8 cellular contexts compared by ENCODE assay signal in the genomic region with DNA sequence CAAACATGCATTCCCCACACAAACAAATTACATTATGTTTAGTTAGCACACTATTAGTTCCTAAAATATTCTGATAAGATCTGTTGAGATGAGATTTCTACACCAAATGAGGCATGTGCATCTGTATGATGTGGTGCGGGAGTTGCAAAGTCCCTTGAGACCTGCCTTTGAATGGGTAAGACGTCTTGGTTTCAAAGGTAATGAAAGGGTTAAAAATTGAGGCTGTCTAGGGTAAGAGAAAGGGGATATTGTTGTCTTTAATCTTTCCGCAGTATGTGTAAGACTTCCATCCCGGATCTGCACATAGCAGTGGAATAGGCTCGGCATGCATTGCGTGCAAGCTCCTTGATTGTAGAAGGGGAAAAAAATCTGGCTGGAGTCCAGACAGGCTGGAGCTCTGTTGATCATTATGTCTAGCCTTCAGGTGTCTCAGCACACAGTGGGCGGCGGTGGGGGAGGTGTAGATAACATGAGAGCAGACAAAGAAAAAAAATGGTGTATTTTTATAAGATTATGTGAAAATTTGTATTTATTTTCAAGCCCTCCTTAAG.
A peak's percentile ranks its signal among the peaks of the same experiment; 100 is the strongest.
DNase-seq lines count a peak whose midpoint lies in the region; ATAC-seq and TF ChIP-seq lines count a peak whose summit lies in the region.

No MANE protein-coding gene starts in this region.

- H3K4me3 ChIP-seq in OCI-LY1 (ENCODE audit: low read depth, low read length, poor library complexity, severe bottlenecking) (peak overlapping the region; percentile 91), fibroblast of the aortic adventitia (ENCODE audit: low read depth, low read length) (peak overlapping the region; percentile 85), tibial artery (peak overlapping the region; percentile 53 to 55)

- intact Hi-C loops in tibial artery (cut with DNase I; ENCODE audit: low total_unique reads) = no loop called here

- H3K4me2 ChIP-seq in OCI-LY1 (ENCODE audit: low read length) = peak overlapping the region; percentile 80

- H3K79me2 ChIP-seq in OCI-LY1 (ENCODE audit: insufficient read depth, low read length) = peaks cover 76% of the 10 kb centered on the region

- peak; percentile 78 for DNase-seq in CD1c-positive myeloid dendritic cell (ENCODE audit: extremely low spot score)
- peak in 74 of 76 experiments; percentile 4 to 84 (median 58) for DNase-seq in HUDEP-2 (lab: John Stamatoyannopoulos, UW; ENCODE audit: unreplicated experiment in 76 of 76)
- peak; percentile 65 to 67 for DNase-seq in activated T-cell treated with anti-CD3 and anti-CD28 coated beads, Interleukin-2, amount 50 U/mL, for 48 hours
- peak; percentile 98 for DNase-seq in fibroblast of the aortic adventitia (ENCODE audit: low read depth)
- peak; percentile 59 for DNase-seq in occipital lobe (lab: John Stamatoyannopoulos, UW)
- peak in 1 of 2 donors; percentile 66 for DNase-seq in tibial artery

- H3K9ac ChIP-seq in OCI-LY1 (ENCODE audit: low read length) = peak overlapping the region; percentile 95

- peak overlapping the region; percentile 93 for H3K27ac ChIP-seq in OCI-LY1 (ENCODE audit: low read depth, low read length, poor library complexity, severe bottlenecking)
- H3K27ac ChIP-seq in tibial artery = peak overlapping the region in 1 of 2 donors; percentile 70

- H3K27me3 ChIP-seq in OCI-LY1 (ENCODE audit: insufficient read depth, low read length) (no peaks in the 10 kb centered on the region), tibial artery (no peaks in the 10 kb centered on the region)

- H3K36me3 ChIP-seq in OCI-LY1 (ENCODE audit: insufficient read depth, low read length) (peaks cover 49% of the 10 kb centered on the region), tibial artery (no peaks in the 10 kb centered on the region)

- no peak overlapping the region for H2AFZ ChIP-seq in OCI-LY1 (ENCODE audit: low read length)

- no peaks in the 10 kb centered on the region for H4K20me1 ChIP-seq in OCI-LY1 (ENCODE audit: insufficient read depth, low read length)

- H3F3A ChIP-seq in OCI-LY1 (ENCODE audit: insufficient read depth, low read length) = no peaks in the 10 kb centered on the region

- peak; percentile 42 for ATAC-seq in GM21360 (IDR thresholded peaks at IDR 0.05; ENCODE audit: unreplicated experiment)

- no peaks in the 10 kb centered on the region for H3K9me2 ChIP-seq in OCI-LY1 (ENCODE audit: low read depth, low read length)

- peaks cover 50% of the 10 kb centered on the region for H3K4me1 ChIP-seq in OCI-LY1 (ENCODE audit: insufficient read depth, low read length, severe bottlenecking)
- peaks cover 0 to 16% (median 11%) of the 10 kb centered on the region in 4 donors for H3K4me1 ChIP-seq in tibial artery

- H3K9me3 ChIP-seq in OCI-LY1 (ENCODE audit: low read length) (no peaks in the 10 kb centered on the region), tibial artery (no peaks in the 10 kb centered on the region)

- no peak for TF ChIP-seq CTCF in OCI-LY1 (IDR thresholded peaks at IDR 0.05; ENCODE audit: low read length)
- TF ChIP-seq CTCF in fibroblast of the aortic adventitia (IDR thresholded peaks at IDR 0.05; ENCODE audit: insufficient read depth, low read length) = no peak
- no peak for TF ChIP-seq CTCF in tibial artery (IDR thresholded peaks at IDR 0.05)
